ENCODE assay signal across 18 cellular contexts in genomic region chr19:49892716-49893115, GRCh38. TPM values are rescaled to one million over a fixed set of nuclear protein-coding genes. Genes with fewer than 3 reads are reported as not detected.
A peak's percentile ranks its signal among the peaks of the same experiment; 100 is the strongest.
DNase-seq lines count a peak whose midpoint lies in the region; ATAC-seq and TF ChIP-seq lines count a peak whose summit lies in the region.
"Had no signal": no experiment of that assay in that cellular context is flagged by ENCODE, and none has a peak within 500 bp of the region (broad histone marks: within the 10 kb centered on the region; RNA-seq: fewer than 3 reads in every experiment).

No MANE protein-coding gene starts in this region.

- TF ChIP-seq CTCF in CD4-positive, alpha-beta T cell (IDR thresholded peaks at IDR 0.05), result no peak
- TF ChIP-seq CTCF in activated CD8-positive, alpha-beta T cell treated with anti-CD3 and anti-CD28 coated beads for 36 hours (IDR thresholded peaks at IDR 0.05), result no peak

- ATAC-seq in CD4-positive, alpha-beta T cell (ENCODE audit: poor library complexity), result no peak
- ATAC-seq in activated CD8-positive, alpha-beta T cell treated with anti-CD3 and anti-CD28 coated beads for 36 hours, result no peak
- no peak for ATAC-seq in naive B cell (ENCODE audit: low read depth in 2 of 2)
- ATAC-seq: Right ventricle myocardium inferior had no signal

- no peak for DNase-seq in T-helper 1 cell
- no peak for DNase-seq in CD4-positive, alpha-beta T cell
- no peak for DNase-seq in activated CD8-positive, alpha-beta T cell treated with anti-CD3 and anti-CD28 coated beads for 36 hours
- DNase-seq in naive B cell, result no peak
- DNase-seq in NCI-H1694 treated with DMSO at 0.1 percent for 48 hours (lab: John Stamatoyannopoulos, UW), result no peak
- no peak for DNase-seq in Kasumi-1 (lab: John Stamatoyannopoulos, UW)
- DNase-seq in HK-2 (ENCODE audit: unreplicated experiment), result no peak
- DNase-seq: anterior cingulate cortex, BE2C, dorsolateral prefrontal cortex, EL, foreskin fibroblast, NCI-H187, nucleus accumbens, small intestine had no signal

- POLR2A ChIA-PET in CD4-positive, alpha-beta T cell (lab: Charles Lee), result no interaction called here
- POLR2A ChIA-PET in activated CD8-positive, alpha-beta T cell treated with anti-CD3 and anti-CD28 coated beads for 36 hours (lab: Charles Lee), result interaction anchor here (0.6 to 8.9 kb wide), 2 partner anchors 35 to 925 kb away, joined by 3 to 48 read pairs; partner anchors contain the start of genes ATF5 and NUP62

- peak overlapping the region; percentile 1 for H3K4me3 Mint-ChIP-seq in T-helper 1 cell treated with Interleukin-12 subunit alpha and Interleukin-12 subunit beta and Interleukin-4 antibody, amounts not matched to agents 30 μg/mL and 1 μg/mL, for 36 hours
- peak overlapping the region; percentile 43 for H3K4me3 Mint-ChIP-seq in CD4-positive, alpha-beta T cell
- no peak overlapping the region for H3K4me3 Mint-ChIP-seq in activated CD8-positive, alpha-beta T cell treated with anti-CD3 and anti-CD28 coated beads for 36 hours
- H3K4me3 Mint-ChIP-seq in naive B cell, result peak overlapping the region in 2 of 8 donors; percentile 57 to 88

- peak overlapping the region; percentile 55 for H3K27ac Mint-ChIP-seq in T-helper 1 cell treated with Interleukin-12 subunit alpha and Interleukin-12 subunit beta and Interleukin-4 antibody, amounts not matched to agents 30 μg/mL and 1 μg/mL, for 36 hours
- H3K27ac Mint-ChIP-seq in CD4-positive, alpha-beta T cell, result peak overlapping the region; percentile 63
- H3K27ac Mint-ChIP-seq in activated CD8-positive, alpha-beta T cell treated with anti-CD3 and anti-CD28 coated beads for 36 hours, result peak overlapping the region; percentile 33
- peak overlapping the region in 4 of 6 donors; percentile 39 to 94 (median 72) for H3K27ac Mint-ChIP-seq in naive B cell

- H3K9me3 ChIP-seq in CD4-positive, alpha-beta T cell (ENCODE audit: control insufficient read depth, low read length), result no peaks in the 10 kb centered on the region
- H3K9me3 ChIP-seq: BE2C had no signal

- no peaks in the 10 kb centered on the region for H3K27me3 Mint-ChIP-seq in T-helper 1 cell treated with Interleukin-12 subunit alpha and Interleukin-12 subunit beta and Interleukin-4 antibody, amounts not matched to agents 30 μg/mL and 1 μg/mL, for 36 hours (ENCODE audit: low read depth)
- no peaks in the 10 kb centered on the region for H3K27me3 Mint-ChIP-seq in CD4-positive, alpha-beta T cell
- no peaks in the 10 kb centered on the region for H3K27me3 Mint-ChIP-seq in activated CD8-positive, alpha-beta T cell treated with anti-CD3 and anti-CD28 coated beads for 36 hours
- H3K27me3 Mint-ChIP-seq in naive B cell, result no peaks in the 10 kb centered on the region

- no peaks in the 10 kb centered on the region for H3K27me3 ChIP-seq in CD4-positive, alpha-beta T cell (ENCODE audit: control insufficient read depth, insufficient read depth, low read length)
- H3K27me3 ChIP-seq: BE2C, hepatocyte had no signal

- peaks cover 10% of the 10 kb centered on the region for H3K36me3 Mint-ChIP-seq in T-helper 1 cell treated with Interleukin-12 subunit alpha and Interleukin-12 subunit beta and Interleukin-4 antibody, amounts not matched to agents 30 μg/mL and 1 μg/mL, for 36 hours (ENCODE audit: low read depth)
- no peaks in the 10 kb centered on the region for H3K36me3 Mint-ChIP-seq in CD4-positive, alpha-beta T cell (ENCODE audit: low read depth)
- peaks cover 11% of the 10 kb centered on the region for H3K36me3 Mint-ChIP-seq in activated CD8-positive, alpha-beta T cell treated with anti-CD3 and anti-CD28 coated beads for 36 hours (ENCODE audit: low read depth)
- no peaks in the 10 kb centered on the region for H3K36me3 Mint-ChIP-seq in naive B cell

- CTCF ChIA-PET in CD4-positive, alpha-beta T cell (lab: Charles Lee), result no interaction called here
- CTCF ChIA-PET in activated CD8-positive, alpha-beta T cell treated with anti-CD3 and anti-CD28 coated beads for 36 hours (lab: Charles Lee), result no interaction called here

- peak overlapping the region; percentile 10 for H3K27ac ChIP-seq in CD4-positive, alpha-beta T cell (ENCODE audit: low read depth, low read length)
- H3K27ac ChIP-seq: dorsolateral prefrontal cortex, hepatocyte had no signal

- H3K4me1 Mint-ChIP-seq in T-helper 1 cell treated with Interleukin-12 subunit alpha and Interleukin-12 subunit beta and Interleukin-4 antibody, amounts not matched to agents 30 μg/mL and 1 μg/mL, for 36 hours (ENCODE audit: low read depth), result peaks cover 36% of the 10 kb centered on the region
- peaks cover 37% of the 10 kb centered on the region for H3K4me1 Mint-ChIP-seq in CD4-positive, alpha-beta T cell (ENCODE audit: low read depth)
- peaks cover 58% of the 10 kb centered on the region for H3K4me1 Mint-ChIP-seq in activated CD8-positive, alpha-beta T cell treated with anti-CD3 and anti-CD28 coated beads for 36 hours (ENCODE audit: low read depth)
- peaks cover 32 to 60% (median 59%) of the 10 kb centered on the region in 3 donors for H3K4me1 Mint-ChIP-seq in naive B cell

- intact Hi-C loops in CD4-positive, alpha-beta T cell (cut with DNase I, micrococcal nuclease), result no loop called here
- intact Hi-C loops in activated CD8-positive, alpha-beta T cell treated with anti-CD3 and anti-CD28 coated beads for 36 hours (cut with micrococcal nuclease), result no loop called here

- H3K9me3 Mint-ChIP-seq in T-helper 1 cell treated with Interleukin-12 subunit alpha and Interleukin-12 subunit beta and Interleukin-4 antibody, amounts not matched to agents 30 μg/mL and 1 μg/mL, for 36 hours, result no peaks in the 10 kb centered on the region
- no peaks in the 10 kb centered on the region for H3K9me3 Mint-ChIP-seq in CD4-positive, alpha-beta T cell
- no peaks in the 10 kb centered on the region for H3K9me3 Mint-ChIP-seq in activated CD8-positive, alpha-beta T cell treated with anti-CD3 and anti-CD28 coated beads for 36 hours
- H3K9me3 Mint-ChIP-seq in naive B cell, result no peaks in the 10 kb centered on the region

RNA-seq across cellular contexts. Expression of gene IL4I1, which starts 4.0 kb away (rescaled TPM):
- 1 to 10 TPM; 4.7 to 5.4 TPM for total RNA-seq in CD4-positive, alpha-beta T cell
- total RNA-seq in activated CD8-positive, alpha-beta T cell treated with anti-CD3 and anti-CD28 coated beads for 36 hours, result 10 to 100 TPM; 16.1 to 16.2 TPM
- 1 to 10 TPM in 1 of 6 donors, under 1 TPM in 1, not detected in 4; 0.66 to 1.2 TPM for polyA plus RNA-seq in naive B cell (ENCODE audit: low read depth in 6 of 6)

RNA-seq across cellular contexts. Expression of gene TBC1D17, which starts 15.2 kb away (rescaled TPM):
- 10 to 100 TPM; 35.5 to 35.8 TPM for total RNA-seq in CD4-positive, alpha-beta T cell
- total RNA-seq in activated CD8-positive, alpha-beta T cell treated with anti-CD3 and anti-CD28 coated beads for 36 hours, result 10 to 100 TPM; 26.6 to 26.8 TPM
- polyA plus RNA-seq in naive B cell (ENCODE audit: low read depth in 6 of 6), result 10 to 100 TPM; 10.5 to 20.6 (median 12.3) TPM

RNA-seq across cellular contexts. Expression of gene AKT1S1, which starts 15.6 kb away (rescaled TPM):
- total RNA-seq in CD4-positive, alpha-beta T cell, result 10 to 100 TPM; 15.1 to 15.8 TPM
- total RNA-seq in activated CD8-positive, alpha-beta T cell treated with anti-CD3 and anti-CD28 coated beads for 36 hours, result 10 to 100 TPM; 17.5 to 19.5 TPM
- 1 to 10 TPM; 1.5 to 6.0 (median 3.2) TPM for polyA plus RNA-seq in naive B cell (ENCODE audit: low read depth in 6 of 6)

RNA-seq across cellular contexts. Expression of gene PNKP, which starts 25.3 kb away (rescaled TPM):
- total RNA-seq in CD4-positive, alpha-beta T cell, result 10 to 100 TPM; 96.1 to 98.1 TPM
- total RNA-seq in activated CD8-positive, alpha-beta T cell treated with anti-CD3 and anti-CD28 coated beads for 36 hours, result 10 to 100 TPM; 58.8 to 65.9 TPM
- polyA plus RNA-seq in naive B cell (ENCODE audit: low read depth in 6 of 6), result 10 to 100 TPM; 39.4 to 64.9 (median 49.8) TPM

RNA-seq across cellular contexts. Expression of gene ATF5, which starts 36.3 kb away (rescaled TPM):
- total RNA-seq in CD4-positive, alpha-beta T cell, result 10 to 100 TPM; 16.3 to 19.1 TPM
- total RNA-seq in activated CD8-positive, alpha-beta T cell treated with anti-CD3 and anti-CD28 coated beads for 36 hours, result 10 to 100 TPM; 11.8 TPM
- under 1 TPM in 5 of 6 donors, not detected in 1; 0.49 to 0.99 (median 0.71) TPM for polyA plus RNA-seq in naive B cell (ENCODE audit: low read depth in 6 of 6)
